In genomic region chr10:72954596-72955569, GRCh38 we compare ENCODE assay signal across 13 cellular contexts. TPM values are rescaled to one million over a fixed set of nuclear protein-coding genes. Genes with fewer than 3 reads are reported as not detected.
A peak's percentile ranks its signal among the peaks of the same experiment; 100 is the strongest.
DNase-seq lines count a peak whose midpoint lies in the region; ATAC-seq and TF ChIP-seq lines count a peak whose summit lies in the region.
"Had no signal": no experiment of that assay in that cellular context is flagged by ENCODE, and none has a peak within 500 bp of the region (broad histone marks: within the 10 kb centered on the region; RNA-seq: fewer than 3 reads in every experiment).

TSS of gene PLA2G12B (minus strand) at chr10:72954806. CDS start at chr10:72954685, 121 bp downstream.

- H3K4me3 ChIP-seq in left ventricle myocardium inferior (no peak within 1 kb of the TSS), retinal pigment epithelial cell (ENCODE audit: low read length) (no peak within 1 kb of the TSS)
- H3K4me3 ChIP-seq: vagina had no signal

- intact Hi-C loops in left ventricle myocardium inferior (cut with micrococcal nuclease): no loop called here

- H3K4me3 Mint-ChIP-seq in HFFc6: no peak within 1 kb of the TSS

- no peak for TF ChIP-seq CTCF in left ventricle myocardium inferior (IDR thresholded peaks at IDR 0.05; ENCODE audit: borderline replicate concordance)
- no peak for TF ChIP-seq CTCF in retinal pigment epithelial cell (conservative IDR thresholded peaks at IDR 0.05; ENCODE audit: low read depth, low read length)
- TF ChIP-seq CTCF in HFFc6 (IDR thresholded peaks at IDR 0.05): no peak

- H3K9me3 ChIP-seq in left ventricle myocardium inferior (replicated peaks): no peaks in the 10 kb centered on the region
- H3K9me3 ChIP-seq: vagina had no signal

- peaks cover 15% of the 10 kb centered on the region for H3K27me3 Mint-ChIP-seq in HFFc6 (ENCODE audit: insufficient read depth)

- H3K4me1 ChIP-seq in left ventricle myocardium inferior: peaks cover 38% of the 10 kb centered on the region
- H3K4me1 ChIP-seq: vagina had no signal

- H3K27me3 ChIP-seq in left ventricle myocardium inferior (ENCODE audit: low read depth): no peaks in the 10 kb centered on the region
- H3K27me3 ChIP-seq: vagina had no signal

- peak; percentile 46 for DNase-seq in HuH-7 (ENCODE audit: low spot score)
- peak; percentile 33 for DNase-seq in NCI-H774 (lab: John Stamatoyannopoulos, UW)
- no peak for DNase-seq in left ventricle myocardium inferior
- peak; percentile 12 for DNase-seq in retinal pigment epithelial cell (ENCODE audit: low read depth)
- no peak for DNase-seq in activated CD4-positive, alpha-beta T cell treated with anti-CD3 and anti-CD28 coated beads, Interleukin-2, amount 50 U/mL, for 4 hours
- DNase-seq in HFFc6: no peak
- DNase-seq: stimulated activated CD4-positive, alpha-beta T cell treated with anti-CD3 and anti-CD28 coated beads, Interleukin-12 subunit alpha, Interleukin-12 subunit beta, amount 100 ng/mL, for 4 hours; T-helper 9 cell had no signal

- H3K27ac ChIP-seq in left ventricle myocardium inferior (replicated peaks): peak within 1 kb of the TSS; percentile 57
- H3K27ac ChIP-seq: vagina had no signal

- no peak within 1 kb of the TSS for H3K27ac Mint-ChIP-seq in HFFc6

- H3K9me3 Mint-ChIP-seq in HFFc6: no peaks in the 10 kb centered on the region

- ATAC-seq in GM21576 (IDR thresholded peaks at IDR 0.05; ENCODE audit: unreplicated experiment): no peak
- no peak for ATAC-seq in HG03175 (IDR thresholded peaks at IDR 0.05; ENCODE audit: unreplicated experiment)

- no peaks in the 10 kb centered on the region for H3K36me3 Mint-ChIP-seq in HFFc6 (ENCODE audit: low read depth)

- no peaks in the 10 kb centered on the region for H3K4me1 Mint-ChIP-seq in HFFc6 (ENCODE audit: low read depth)

- no peaks in the 10 kb centered on the region for H3K36me3 ChIP-seq in left ventricle myocardium inferior
- H3K36me3 ChIP-seq: vagina had no signal

RNA-seq across cellular contexts. Expression of gene PLA2G12B, which starts in this region (rescaled TPM):
- total RNA-seq in left ventricle myocardium inferior: 0.33 TPM
- total RNA-seq in HFFc6 (2021; fragmentation: NEBNext Ultra II Directional; extraction: Animal tissue kit (Norgen Biotek cat#: 25700)): not detected
- total RNA-seq: astrocyte, HT-29, vagina had no signal

Comparison
In these comparisons a context has a peak if more than half of its experiments do, and no peak if none do; other contexts are left out.
1. DNase-seq: peak in HuH-7 (single experiment), NCI-H774 (single experiment) and retinal pigment epithelial cell (single experiment); none in left ventricle myocardium inferior (single experiment), activated CD4-positive, alpha-beta T cell treated with anti-CD3 and anti-CD28 coated beads, Interleukin-2, amount 50 U/mL, for 4 hours (0 of 2) and HFFc6 (single experiment).